In genomic region chr12:121943926-121944325, GRCh38 we compare ENCODE assay signal across 18 cellular contexts. TPM values are rescaled to one million over a fixed set of nuclear protein-coding genes. Genes with fewer than 3 reads are reported as not detected.
DNase-seq lines count a peak whose midpoint lies in the region; ATAC-seq and TF ChIP-seq lines count a peak whose summit lies in the region.
"Had no signal": no experiment of that assay in that cellular context is flagged by ENCODE, and none has a peak within 500 bp of the region (broad histone marks: within the 10 kb centered on the region; RNA-seq: fewer than 3 reads in every experiment).

No MANE protein-coding gene starts in this region.

- peaks cover 19% of the 10 kb centered on the region; the same call in 1 of the 2 replicates for H3K36me3 ChIP-seq in Karpas-422 (ENCODE audit: insufficient read depth, low read length)
- peaks cover 4% of the 10 kb centered on the region for H3K36me3 ChIP-seq in endodermal cell (ENCODE audit: control insufficient read depth, insufficient read depth, low read length)
- H3K36me3 ChIP-seq in testis (ENCODE audit: low read depth, missing control alignments), result no peaks in the 10 kb centered on the region
- H3K36me3 ChIP-seq: BLaER1 had no signal

- no peak overlapping the region for H3K4me2 ChIP-seq in Karpas-422 (ENCODE audit: low read depth, low read length, poor library complexity, severe bottlenecking)
- H3K4me2 ChIP-seq: BLaER1 had no signal

- TF ChIP-seq CTCF in endodermal cell (conservative IDR thresholded peaks at IDR 0.05) (no peak), foreskin keratinocyte (conservative IDR thresholded peaks at IDR 0.05) (no peak), testis (IDR thresholded peaks at IDR 0.05) (no peak)

- H3K27ac Mint-ChIP-seq in endodermal cell, result no peak overlapping the region
- H3K27ac Mint-ChIP-seq: H9 had no signal

- H3K4me1 ChIP-seq in Karpas-422 (ENCODE audit: low read length) (peaks cover 25% of the 10 kb centered on the region), endodermal cell (ENCODE audit: control insufficient read depth, insufficient read depth, low read length) (peaks cover 4% of the 10 kb centered on the region), foreskin keratinocyte (peaks cover 39% of the 10 kb centered on the region), testis (no peaks in the 10 kb centered on the region)

- DNase-seq in DMS79 (lab: John Stamatoyannopoulos, UW) (peak; percentile 35), Karpas-422 (no peak), endodermal cell (peak; percentile 24), foreskin keratinocyte (peak; percentile 32 to 69), testis (no peak)
- DNase-seq in activated CD4-positive, alpha-beta T cell treated with anti-CD3 and anti-CD28 coated beads for 48 hours, result no peak
- no peak for DNase-seq in stimulated activated CD4-positive, alpha-beta T cell treated with anti-CD3 and anti-CD28 coated beads, Interleukin-2, amount 100 ng/mL, for 24 hours
- DNase-seq: 8988T; CD4-positive, alpha-beta memory T cell; DMS153; DND-41; EL; H9 had no signal

- H3K27me3 Mint-ChIP-seq in endodermal cell (ENCODE audit: insufficient read depth), result no peaks in the 10 kb centered on the region
- H3K27me3 Mint-ChIP-seq: CD4-positive, alpha-beta memory T cell had no signal

- peaks cover 16% of the 10 kb centered on the region for H3K9me3 Mint-ChIP-seq in endodermal cell
- H3K9me3 Mint-ChIP-seq: CD4-positive, alpha-beta memory T cell had no signal

- peaks cover 19% of the 10 kb centered on the region for H3K4me1 Mint-ChIP-seq in endodermal cell
- H3K4me1 Mint-ChIP-seq: CD4-positive, alpha-beta memory T cell had no signal

- H3K9me2 ChIP-seq in Karpas-422 (replicated peaks; ENCODE audit: insufficient read depth, low read length), result no peaks in the 10 kb centered on the region

- no peaks in the 10 kb centered on the region for H4K20me1 ChIP-seq in Karpas-422 (ENCODE audit: insufficient read depth, low read depth, low read length)
- H4K20me1 ChIP-seq: BLaER1 had no signal

- H3K4me3 Mint-ChIP-seq in endodermal cell, result no peak overlapping the region
- H3K4me3 Mint-ChIP-seq: CD14-positive monocyte; CD4-positive, alpha-beta memory T cell; H9 had no signal

- no peak for TF ChIP-seq POLR2A in testis (IDR thresholded peaks at IDR 0.05)

- no peak overlapping the region for H3K4me3 ChIP-seq in Karpas-422 (ENCODE audit: low read length)
- H3K4me3 ChIP-seq in endodermal cell (ENCODE audit: low read length), result no peak overlapping the region
- H3K4me3 ChIP-seq in testis, result no peak overlapping the region
- H3K4me3 ChIP-seq: BLaER1, GM12878 had no signal

- intact Hi-C loops in testis (cut with DNase I; ENCODE audit: low total_unique reads), result no loop called here

- ATAC-seq in foreskin keratinocyte (no peak), HG02970 (IDR thresholded peaks at IDR 0.05; ENCODE audit: low FRiP score, unreplicated experiment) (no peak)
- ATAC-seq: GM12878, HepG2 had no signal

- peak overlapping the region; percentile 53 for H3K27ac ChIP-seq in Karpas-422 (ENCODE audit: low read length)
- H3K27ac ChIP-seq in endodermal cell (ENCODE audit: low read depth, low read length), result no peak overlapping the region
- H3K27ac ChIP-seq in foreskin keratinocyte, result peak overlapping the region; percentile 99
- no peak overlapping the region for H3K27ac ChIP-seq in testis
- H3K27ac ChIP-seq: BLaER1 had no signal

- H3K9me3 ChIP-seq in Karpas-422 (ENCODE audit: low read length) (no peaks in the 10 kb centered on the region), endodermal cell (ENCODE audit: control insufficient read depth, low read length) (peaks cover 14% of the 10 kb centered on the region), testis (no peaks in the 10 kb centered on the region)

- H3K9ac ChIP-seq in Karpas-422 (ENCODE audit: low read length) (no peak overlapping the region), endodermal cell (ENCODE audit: extremely low read depth, low read length, poor library complexity, severe bottlenecking) (no peak overlapping the region)
- H3K9ac ChIP-seq: BLaER1 had no signal

- no peaks in the 10 kb centered on the region for H3K79me2 ChIP-seq in Karpas-422 (ENCODE audit: low read length)

- H3K27me3 ChIP-seq in Karpas-422 (ENCODE audit: low read length) (no peaks in the 10 kb centered on the region), endodermal cell (ENCODE audit: control insufficient read depth, insufficient read depth, low read length, poor library complexity, severe bottlenecking) (no peaks in the 10 kb centered on the region), foreskin keratinocyte (no peaks in the 10 kb centered on the region), testis (no peaks in the 10 kb centered on the region)
- H3K27me3 ChIP-seq: BLaER1 had no signal

- no peak overlapping the region for H2AFZ ChIP-seq in Karpas-422 (ENCODE audit: low read length)

- peaks cover 9% of the 10 kb centered on the region for H3K36me3 Mint-ChIP-seq in endodermal cell (ENCODE audit: low read depth)
- H3K36me3 Mint-ChIP-seq: CD14-positive monocyte; CD4-positive, alpha-beta memory T cell had no signal

RNA-seq across cellular contexts. Expression of gene CFAP251, which starts 25.5 kb away (rescaled TPM):
- total RNA-seq in Karpas-422 (2014; rRNA removed; shearing (Covaris generic); ENCODE audit: low replicate concordance), result 17.9 and 30.3 TPM in 2 replicates
- total RNA-seq in endodermal cell, result 10 to 100 TPM in 1 of 2 donors, 1 to 10 TPM in 1; 3.4 to 11.2 TPM
- 2.8 TPM for polyA plus RNA-seq in endodermal cell (2013, experiment 1 of 2)
- polyA plus RNA-seq in endodermal cell (2013, experiment 2 of 2), result 2.8 TPM
- 44.5 and 52.1 TPM in 2 replicates for total RNA-seq in foreskin keratinocyte
- 40.7 and 48.0 TPM in 2 replicates for polyA plus RNA-seq in foreskin keratinocyte
- total RNA-seq in testis, result 10 to 100 TPM; 29.0 to 41.5 TPM
- 56.1 TPM for polyA plus RNA-seq in testis (ENCODE audit: insufficient read depth, low read depth, low replicate concordance)

RNA-seq across cellular contexts. Expression of gene PSMD9, which starts 55.3 kb away (rescaled TPM):
- total RNA-seq in Karpas-422 (2014; rRNA removed; shearing (Covaris generic); ENCODE audit: low replicate concordance), result 70.6 and 127 TPM in 2 replicates
- total RNA-seq in endodermal cell (10 to 100 TPM; 41.4 to 50.9 TPM), foreskin keratinocyte (90.2 and 95.1 TPM in 2 replicates), testis (10 to 100 TPM; 51.3 to 80.9 TPM)
- 52.0 TPM for polyA plus RNA-seq in endodermal cell (2013, experiment 1 of 2)
- 53.1 TPM for polyA plus RNA-seq in endodermal cell (2013, experiment 2 of 2)
- polyA plus RNA-seq in foreskin keratinocyte (128 and 139 TPM in 2 replicates), testis (ENCODE audit: insufficient read depth, low read depth, low replicate concordance) (60.7 TPM)

Comparison
In these comparisons a context has a peak if more than half of its experiments do, and no peak if none do; other contexts are left out.
1. DNase-seq: peak in DMS79 (single experiment), endodermal cell (single experiment) and foreskin keratinocyte (2 of 2); none in Karpas-422 (single experiment), activated CD4-positive, alpha-beta T cell treated with anti-CD3 and anti-CD28 coated beads for 48 hours (single experiment), stimulated activated CD4-positive, alpha-beta T cell treated with anti-CD3 and anti-CD28 coated beads, Interleukin-2, amount 100 ng/mL, for 24 hours (0 of 2) and testis (single experiment).
2. H3K27ac ChIP-seq: peak in Karpas-422 (single experiment) and foreskin keratinocyte (single experiment); none in endodermal cell (single experiment) and testis (0 of 2).